Comparison of ENCODE assay signal across 18 cellular contexts in genomic region chr11:102359372-102359771, GRCh38.
"Had no signal": no experiment of that assay in that cellular context is flagged by ENCODE, and none has a peak within 500 bp of the region (broad histone marks: within the 10 kb centered on the region; RNA-seq: fewer than 3 reads in every experiment).

No MANE protein-coding gene starts in this region.

- H3K27me3 Mint-ChIP-seq: activated CD4-positive, alpha-beta memory T cell treated with anti-CD3 and anti-CD28 coated beads, Interleukin-2, amount 10 ng/mL, durations not matched to agents 7 days and 5 days; activated CD4-positive, alpha-beta T cell treated with anti-CD3 and anti-CD28 coated beads for 36 hours; activated naive CD8-positive, alpha-beta T cell treated with anti-CD3 and anti-CD28 coated beads for 36 hours; T-cell had no signal

- H3K4me3 Mint-ChIP-seq: activated CD4-positive, alpha-beta memory T cell treated with anti-CD3 and anti-CD28 coated beads, Interleukin-2, amount 10 ng/mL, durations not matched to agents 7 days and 5 days; activated CD4-positive, alpha-beta T cell treated with anti-CD3 and anti-CD28 coated beads for 36 hours; activated naive CD8-positive, alpha-beta T cell treated with anti-CD3 and anti-CD28 coated beads for 36 hours had no signal

- H3K27ac Mint-ChIP-seq: activated CD4-positive, alpha-beta memory T cell treated with anti-CD3 and anti-CD28 coated beads, Interleukin-2, amount 10 ng/mL, durations not matched to agents 7 days and 5 days; activated naive CD8-positive, alpha-beta T cell treated with anti-CD3 and anti-CD28 coated beads for 36 hours had no signal

- H3K27ac ChIP-seq: SK-N-MC, WERI-Rb-1 had no signal

- ATAC-seq: activated CD4-positive, alpha-beta T cell treated with anti-CD3 and anti-CD28 coated beads for 36 hours; T-cell had no signal

- H3K4me3 ChIP-seq: SK-N-MC had no signal

- DNase-seq: activated CD4-positive, alpha-beta memory T cell treated with anti-CD3 and anti-CD28 coated beads, Interleukin-2, amount 10 ng/mL, durations not matched to agents 7 days and 5 days; activated CD4-positive, alpha-beta T cell treated with anti-CD3 and anti-CD28 coated beads for 36 hours; activated CD4-positive, alpha-beta T cell treated with anti-CD3 and anti-CD28 coated beads, Interleukin-2, amount 50 U/mL, for 1 hour; activated naive CD8-positive, alpha-beta T cell treated with anti-CD3 and anti-CD28 coated beads for 36 hours; caudate nucleus; Kasumi-1; KBM-7; NCI-H1048; NCI-H1417; NCI-H2029 treated with DMSO at 0.1 percent for 48 hours; NCI-H345; NCI-H510A; NCI-H526 treated with DMSO at 0.1 percent for 48 hours; NCI-H82; SIG-M5; T-cell; WERI-Rb-1 had no signal

- H3K9me3 Mint-ChIP-seq: activated CD4-positive, alpha-beta memory T cell treated with anti-CD3 and anti-CD28 coated beads, Interleukin-2, amount 10 ng/mL, durations not matched to agents 7 days and 5 days had no signal
